In genomic region chr3:16828815-16829214, GRCh38 we compare ENCODE assay signal across 9 cellular contexts. TPM values are rescaled to one million over a fixed set of nuclear protein-coding genes. Genes with fewer than 3 reads are reported as not detected.
DNase-seq lines count a peak whose midpoint lies in the region; ATAC-seq lines count a peak whose summit lies in the region.
"Had no signal": no experiment of that assay in that cellular context is flagged by ENCODE, and none has a peak within 500 bp of the region (broad histone marks: within the 10 kb centered on the region; RNA-seq: fewer than 3 reads in every experiment).

No MANE protein-coding gene starts in this region.

- H3K27me3 Mint-ChIP-seq in activated T-helper 17 cell treated with anti-CD3 and anti-CD28 coated beads, Interleukin-2, amount 50 U/mL, for 72 hours, result no peaks in the 10 kb centered on the region
- peaks cover 0 to 14% (median 4%) of the 10 kb centered on the region in 3 donors for H3K27me3 Mint-ChIP-seq in immature natural killer cell (ENCODE audit: low read depth in 3 of 3)
- H3K27me3 Mint-ChIP-seq: IgD-negative memory B cell had no signal

- DNase-seq in AML-193 (lab: John Stamatoyannopoulos, UW) (peak; percentile 68 to 72), NAMALWA (ENCODE audit: low spot score) (peak; percentile 88), immature natural killer cell (peak; percentile 34 to 50 (median 45)), G401 (ENCODE audit: low spot score) (no peak)

- H3K27ac Mint-ChIP-seq in activated T-helper 17 cell treated with anti-CD3 and anti-CD28 coated beads, Interleukin-2, amount 50 U/mL, for 72 hours, result no peak overlapping the region
- H3K27ac Mint-ChIP-seq in immature natural killer cell, result no peak overlapping the region

- no peaks in the 10 kb centered on the region for H3K36me3 Mint-ChIP-seq in activated T-helper 17 cell treated with anti-CD3 and anti-CD28 coated beads, Interleukin-2, amount 50 U/mL, for 72 hours (ENCODE audit: low read depth)
- H3K36me3 Mint-ChIP-seq in immature natural killer cell, result peaks cover 0 to 4% (median 0%) of the 10 kb centered on the region in 3 donors

- no peaks in the 10 kb centered on the region for H3K9me3 Mint-ChIP-seq in activated T-helper 17 cell treated with anti-CD3 and anti-CD28 coated beads, Interleukin-2, amount 50 U/mL, for 72 hours
- no peaks in the 10 kb centered on the region for H3K9me3 Mint-ChIP-seq in immature natural killer cell
- H3K9me3 Mint-ChIP-seq: IgD-negative memory B cell had no signal

- ATAC-seq in GM18868 (IDR thresholded peaks at IDR 0.05; ENCODE audit: unreplicated experiment) (peak; percentile 66), HG03095 (IDR thresholded peaks at IDR 0.05; ENCODE audit: unreplicated experiment) (no peak), HG02970 (IDR thresholded peaks at IDR 0.05; ENCODE audit: low FRiP score, unreplicated experiment) (no peak)
- peak; percentile 37 for ATAC-seq in activated T-helper 17 cell treated with anti-CD3 and anti-CD28 coated beads, Interleukin-2, amount 50 U/mL, for 72 hours (replicated peaks)

- no peak overlapping the region for H3K4me3 Mint-ChIP-seq in activated T-helper 17 cell treated with anti-CD3 and anti-CD28 coated beads, Interleukin-2, amount 50 U/mL, for 72 hours
- no peak overlapping the region for H3K4me3 Mint-ChIP-seq in immature natural killer cell
- H3K4me3 Mint-ChIP-seq: IgD-negative memory B cell had no signal

- H3K4me1 Mint-ChIP-seq in activated T-helper 17 cell treated with anti-CD3 and anti-CD28 coated beads, Interleukin-2, amount 50 U/mL, for 72 hours, result peaks cover 17% of the 10 kb centered on the region
- H3K4me1 Mint-ChIP-seq in immature natural killer cell, result peaks cover 15 to 23% of the 10 kb centered on the region in 2 donors

- in situ Hi-C loops in G401 (cut with HindIII; ENCODE audit: low sequenced_read_pairs), result no loop called here

RNA-seq across cellular contexts. Expression of gene PLCL2, which starts 55.9 kb away (rescaled TPM):
- total RNA-seq in activated T-helper 17 cell treated with anti-CD3 and anti-CD28 coated beads, Interleukin-2, amount 50 U/mL, for 72 hours, result 10 to 100 TPM; 15.1 to 16.2 TPM
- 10 to 100 TPM; 56.8 to 85.5 (median 78.9) TPM for polyA plus RNA-seq in immature natural killer cell
- not detected in 2 replicates for total RNA-seq in G401 (2014; rRNA removed; shearing (Covaris generic))

Comparison
In these comparisons a context has a peak if more than half of its experiments do, and no peak if none do; other contexts are left out.
1. ATAC-seq: peak in GM18868 (single experiment) and activated T-helper 17 cell treated with anti-CD3 and anti-CD28 coated beads, Interleukin-2, amount 50 U/mL, for 72 hours (single experiment); none in HG03095 (single experiment) and HG02970 (single experiment).
2. RNA of gene PLCL2, which starts 55.9 kb away (total RNA-seq): 15.1 to 16.2 TPM in activated T-helper 17 cell treated with anti-CD3 and anti-CD28 coated beads, Interleukin-2, amount 50 U/mL, for 72 hours; not detected in G401; every median in the first group is over 10 times any median in the second.